In the genomic region with DNA sequence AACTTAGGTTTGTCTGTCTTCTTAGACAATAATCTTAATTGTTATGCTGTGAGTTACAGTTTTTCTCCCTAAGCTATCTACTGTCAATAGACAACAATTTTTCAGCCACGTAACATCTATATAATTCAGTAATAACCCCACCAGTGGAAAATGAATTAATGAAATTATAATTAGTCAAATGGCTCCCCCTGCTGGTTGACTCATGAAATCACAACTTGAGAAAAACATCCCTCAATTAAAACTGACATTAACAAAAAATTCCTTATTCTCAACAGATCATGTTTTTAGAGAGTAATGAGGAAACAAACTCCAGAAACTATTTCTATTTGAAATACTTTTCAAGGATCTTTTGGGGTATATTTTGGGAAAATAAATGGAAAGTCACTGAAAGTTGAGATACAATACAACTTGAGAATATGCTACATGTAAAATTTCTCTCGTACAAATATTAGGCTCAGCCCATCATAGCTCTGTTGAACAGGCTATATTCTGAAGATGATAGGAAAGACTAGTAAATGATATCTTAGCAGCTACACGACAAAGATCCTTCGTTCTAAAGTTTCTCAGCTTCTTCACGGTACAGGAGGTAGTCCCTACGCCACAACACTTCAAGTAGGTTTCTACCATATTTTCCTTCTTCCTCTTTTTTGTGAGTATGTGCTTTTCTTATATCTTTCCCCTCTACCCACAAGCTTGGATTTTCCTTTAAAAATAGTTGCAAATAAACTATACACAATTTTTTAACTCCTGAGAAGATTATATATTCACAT, we compare ENCODE assay signal across 8 cellular contexts. TPM values are rescaled to one million over a fixed set of nuclear protein-coding genes. Genes with fewer than 3 reads are reported as not detected.
DNase-seq lines count a peak whose midpoint lies in the region; ATAC-seq, FAIRE-seq and TF ChIP-seq lines count a peak whose summit lies in the region.

No MANE protein-coding gene starts in this region.

- peaks cover 0 to 47% (median 0%) of the 10 kb centered on the region in 3 donors for H3K36me3 ChIP-seq in tibial nerve

- ATAC-seq in HG02870 (IDR thresholded peaks at IDR 0.05; ENCODE audit: unreplicated experiment), result no peak

- no peak for TF ChIP-seq POLR2A in tibial nerve (IDR thresholded peaks at IDR 0.05)

- H3K27me3 ChIP-seq in tibial nerve, result no peaks in the 10 kb centered on the region

- no peak overlapping the region for H3K4me3 ChIP-seq in tibial nerve

- H3K9me3 ChIP-seq in tibial nerve, result no peaks in the 10 kb centered on the region

- WGBS in tibial nerve, 2 donors, result 57 to 58% methylated on average over 6 of the region's 6 CpGs

- H3K4me3 Mint-ChIP-seq in activated naive CD8-positive, alpha-beta T cell, result no peak overlapping the region
- H3K4me3 Mint-ChIP-seq in immature natural killer cell, result no peak overlapping the region

- H3K36me3 Mint-ChIP-seq in activated naive CD8-positive, alpha-beta T cell, result peaks cover 6% of the 10 kb centered on the region
- H3K36me3 Mint-ChIP-seq in immature natural killer cell, result peaks cover 0 to 22% (median 17%) of the 10 kb centered on the region in 3 donors

- TF ChIP-seq EP300 in tibial nerve (IDR thresholded peaks at IDR 0.05), result no peak

- H3K27ac ChIP-seq in tibial nerve, result no peak overlapping the region

- peak overlapping the region; percentile 97 for H3K27ac Mint-ChIP-seq in activated naive CD8-positive, alpha-beta T cell
- peak overlapping the region in 5 of 6 donors; percentile 1 to 53 (median 30) for H3K27ac Mint-ChIP-seq in immature natural killer cell

- DNase-seq in EH (ENCODE audit: low read depth), result peak; percentile 50
- peak; percentile 18 for DNase-seq in NCI-H2029 (lab: John Stamatoyannopoulos, UW)
- peak; percentile 37 to 57 (median 49) for DNase-seq in immature natural killer cell
- no peak for DNase-seq in tibial nerve (ENCODE audit: low spot score in 2 of 2)
- DNase-seq in NCI-H187 treated with DMSO at 0.1 percent for 48 hours (lab: John Stamatoyannopoulos, UW), result no peak

- H3K27me3 Mint-ChIP-seq in activated naive CD8-positive, alpha-beta T cell, result no peaks in the 10 kb centered on the region
- H3K27me3 Mint-ChIP-seq in immature natural killer cell (ENCODE audit: low read depth in 3 of 3), result peaks cover 0 to 2% (median 1%) of the 10 kb centered on the region in 3 donors

- H3K9me3 Mint-ChIP-seq in activated naive CD8-positive, alpha-beta T cell (ENCODE audit: low read depth), result no peaks in the 10 kb centered on the region
- H3K9me3 Mint-ChIP-seq in immature natural killer cell, result no peaks in the 10 kb centered on the region

- H3K4me1 ChIP-seq in tibial nerve, result peaks cover 0 to 6% (median 0%) of the 10 kb centered on the region in 4 donors

- peak; percentile 55 to 86 (median 78) for TF ChIP-seq CTCF in tibial nerve (IDR thresholded peaks at IDR 0.05)

- FAIRE-seq in A204.1 (lab: Jason Lieb, UNC), result peak; percentile 98

- H3K4me1 Mint-ChIP-seq in activated naive CD8-positive, alpha-beta T cell (ENCODE audit: low read depth), result peaks cover 54% of the 10 kb centered on the region
- H3K4me1 Mint-ChIP-seq in immature natural killer cell, result peaks cover 11 to 32% of the 10 kb centered on the region in 2 donors

RNA-seq across cellular contexts. Expression of a gene that starts 20.7 kb away (rescaled TPM):
- polyA plus RNA-seq in immature natural killer cell, result 100 to 1,000 TPM; 118 to 123 (median 120) TPM
- 10 to 100 TPM; 66.6 to 98.1 (median 87.4) TPM for total RNA-seq in tibial nerve

Comparison
In these comparisons a context has a peak if more than half of its experiments do, and no peak if none do; other contexts are left out.
1. DNase-seq: peak in EH (single experiment), NCI-H2029 (single experiment) and immature natural killer cell (3 of 3); none in tibial nerve (0 of 2) and NCI-H187 treated with DMSO at 0.1 percent for 48 hours (single experiment).